Comparison of ENCODE assay signal across 12 cellular contexts in genomic region chr2:119432882-119433522, GRCh38. TPM values are rescaled to one million over a fixed set of nuclear protein-coding genes. Genes with fewer than 3 reads are reported as not detected.
DNase-seq lines count a peak whose midpoint lies in the region; ATAC-seq and TF ChIP-seq lines count a peak whose summit lies in the region.
"Had no signal": no experiment of that assay in that cellular context is flagged by ENCODE, and none has a peak within 500 bp of the region (broad histone marks: within the 10 kb centered on the region; RNA-seq: fewer than 3 reads in every experiment).

No MANE protein-coding gene starts in this region.

- 44% methylated on average over 16 of the region's 17 CpGs for WGBS in right lobe of liver (ENCODE audit: insufficient coverage, low coverage, low lambda C conversion rate, missing lambda C conversion rate)
- WGBS in smooth muscle cell (ENCODE audit: low lambda C conversion rate) = 90% methylated on average over 17 of the region's 17 CpGs

- H3K4me2 ChIP-seq in smooth muscle cell = peak overlapping the region; percentile 94

- H3K36me3 Mint-ChIP-seq in CD8-positive, alpha-beta T cell = no peaks in the 10 kb centered on the region
- H3K36me3 Mint-ChIP-seq: activated naive CD8-positive, alpha-beta T cell treated with anti-CD3 and anti-CD28 coated beads, Interleukin-2, amount 10 ng/mL, durations not matched to agents 7 days and 5 days had no signal

- H3K27me3 ChIP-seq in colonic mucosa (no peaks in the 10 kb centered on the region), right lobe of liver (no peaks in the 10 kb centered on the region), smooth muscle cell (ENCODE audit: low read depth) (no peaks in the 10 kb centered on the region)
- no peaks in the 10 kb centered on the region for H3K27me3 ChIP-seq in CD8-positive, alpha-beta T cell (ENCODE audit: insufficient read depth, low read length)

- no peak overlapping the region for H3K4me3 Mint-ChIP-seq in CD8-positive, alpha-beta T cell

- H4K20me1 ChIP-seq in smooth muscle cell (ENCODE audit: low read depth) = no peaks in the 10 kb centered on the region

- no peaks in the 10 kb centered on the region for H3K9me3 Mint-ChIP-seq in CD8-positive, alpha-beta T cell
- H3K9me3 Mint-ChIP-seq: activated naive CD8-positive, alpha-beta T cell treated with anti-CD3 and anti-CD28 coated beads, Interleukin-2, amount 10 ng/mL, durations not matched to agents 7 days and 5 days had no signal

- no peak for TF ChIP-seq POLR2A in right lobe of liver (IDR thresholded peaks at IDR 0.05)

- ATAC-seq in right lobe of liver (no peak), HG02970 (IDR thresholded peaks at IDR 0.05; ENCODE audit: low FRiP score, unreplicated experiment) (no peak), HG02610 (IDR thresholded peaks at IDR 0.05; ENCODE audit: unreplicated experiment) (no peak)
- no peak for ATAC-seq in CD8-positive, alpha-beta T cell

- H3K27ac ChIP-seq in colonic mucosa (peak overlapping the region; percentile 68), right lobe of liver (peak overlapping the region; percentile 96 to 98 (median 98)), smooth muscle cell (ENCODE audit: low read depth) (no peak overlapping the region)
- no peak overlapping the region for H3K27ac ChIP-seq in CD8-positive, alpha-beta T cell (ENCODE audit: low read depth, low read length)
- H3K27ac ChIP-seq: RWPE1 had no signal

- H3K4me3 ChIP-seq in colonic mucosa (peak overlapping the region; percentile 52), right lobe of liver (peak overlapping the region; percentile 80 to 95 (median 92)), smooth muscle cell (peak overlapping the region; percentile 65)
- H3K4me3 ChIP-seq in CD8-positive, alpha-beta T cell (ENCODE audit: low read depth, low read length) = no peak overlapping the region

- H3K27ac Mint-ChIP-seq in CD8-positive, alpha-beta T cell = no peak overlapping the region
- H3K27ac Mint-ChIP-seq: activated naive CD8-positive, alpha-beta T cell treated with anti-CD3 and anti-CD28 coated beads, Interleukin-2, amount 10 ng/mL, durations not matched to agents 7 days and 5 days had no signal

- H3K9ac ChIP-seq in colonic mucosa (ENCODE audit: low read depth in 2 of 2, low read length in 2 of 2) (peak overlapping the region; percentile 73 to 75), smooth muscle cell (ENCODE audit: low read depth) (no peak overlapping the region)

- H3K4me1 ChIP-seq in colonic mucosa = peaks cover 5% of the 10 kb centered on the region
- peaks cover 0 to 65% (median 29%) of the 10 kb centered on the region in 4 donors for H3K4me1 ChIP-seq in right lobe of liver
- H3K4me1 ChIP-seq in smooth muscle cell (ENCODE audit: low read depth) = peaks cover 6% of the 10 kb centered on the region
- H3K4me1 ChIP-seq in CD8-positive, alpha-beta T cell (ENCODE audit: insufficient read depth, low read length) = no peaks in the 10 kb centered on the region

- H3F3A ChIP-seq in smooth muscle cell (ENCODE audit: low read depth) = peaks cover 4% of the 10 kb centered on the region

- POLR2A ChIA-PET in CD8-positive, alpha-beta T cell (lab: Charles Lee) = no interaction called here

- DNase-seq in GM13976 (ENCODE audit: low spot score) = peak; percentile 23
- DNase-seq in colonic mucosa = no peak
- no peak for DNase-seq in right lobe of liver
- no peak for DNase-seq in smooth muscle cell (lab: John Stamatoyannopoulos, UW; ENCODE audit: unreplicated experiment)
- DNase-seq in HuH-7.5 (ENCODE audit: low spot score) = no peak
- no peak for DNase-seq in CD8-positive, alpha-beta T cell
- DNase-seq: activated naive CD8-positive, alpha-beta T cell treated with anti-CD3 and anti-CD28 coated beads, Interleukin-2, amount 10 ng/mL, durations not matched to agents 7 days and 5 days; MM.1S; T-helper 9 cell had no signal

- H3K27me3 Mint-ChIP-seq in CD8-positive, alpha-beta T cell (ENCODE audit: low read depth) = peaks cover 51% of the 10 kb centered on the region

- CTCF ChIA-PET in CD8-positive, alpha-beta T cell (lab: Charles Lee) = no interaction called here

- in situ Hi-C loops in GM13976 (cut with MboI; ENCODE audit: low sequenced_read_pairs, unreplicated experiment) = no loop called here

- H3K9me3 ChIP-seq in colonic mucosa (no peaks in the 10 kb centered on the region), right lobe of liver (no peaks in the 10 kb centered on the region), smooth muscle cell (replicated peaks; ENCODE audit: low read depth) (no peaks in the 10 kb centered on the region)
- H3K9me3 ChIP-seq in CD8-positive, alpha-beta T cell (ENCODE audit: low read length) = no peaks in the 10 kb centered on the region

- H2AFZ ChIP-seq in smooth muscle cell (ENCODE audit: low read depth) = no peak overlapping the region

- H3K4me1 Mint-ChIP-seq in CD8-positive, alpha-beta T cell (ENCODE audit: low read depth) = peaks cover 10% of the 10 kb centered on the region

- no peaks in the 10 kb centered on the region for H3K36me3 ChIP-seq in colonic mucosa
- H3K36me3 ChIP-seq in right lobe of liver = peaks cover 0 to 10% (median under 1%) of the 10 kb centered on the region in 4 donors
- no peaks in the 10 kb centered on the region for H3K36me3 ChIP-seq in smooth muscle cell (ENCODE audit: low read depth)
- no peaks in the 10 kb centered on the region for H3K36me3 ChIP-seq in CD8-positive, alpha-beta T cell (ENCODE audit: insufficient read depth, low read length)

- TF ChIP-seq CTCF in GM13976 (IDR thresholded peaks at IDR 0.05; ENCODE audit: borderline replicate concordance, control extremely low read depth, extremely low read depth, insufficient read depth, missing control alignments) (no peak), colonic mucosa (IDR thresholded peaks at IDR 0.05) (no peak), right lobe of liver (IDR thresholded peaks at IDR 0.05) (no peak), smooth muscle cell (IDR thresholded peaks at IDR 0.05; ENCODE audit: borderline replicate concordance, insufficient read depth, poor library complexity, severe bottlenecking) (no peak)
- no peak for TF ChIP-seq CTCF in CD8-positive, alpha-beta T cell (IDR thresholded peaks at IDR 0.05)

- no peaks in the 10 kb centered on the region for H3K79me2 ChIP-seq in smooth muscle cell (ENCODE audit: low read depth)

- intact Hi-C loops in colonic mucosa (cut with DNase I) (no loop called here), right lobe of liver (cut with DNase I) (no loop called here)
- intact Hi-C loops in CD8-positive, alpha-beta T cell (cut with DNase I, micrococcal nuclease) = no loop called here

RNA-seq across cellular contexts. Expression of gene TMEM37, which starts 1.3 kb away (rescaled TPM):
- total RNA-seq in colonic mucosa = 10 to 100 TPM; 24.3 to 52.1 TPM
- 10 to 100 TPM; 37.3 to 96.6 (median 73.5) TPM for total RNA-seq in right lobe of liver
- 1.1 and 2.4 TPM in 2 replicates for total RNA-seq in smooth muscle cell
- 0.90 TPM in 1 of 2 replicates, not detected in the other for polyA plus RNA-seq in smooth muscle cell
- not detected for total RNA-seq in CD8-positive, alpha-beta T cell
- total RNA-seq: activated naive CD8-positive, alpha-beta T cell treated with anti-CD3 and anti-CD28 coated beads, Interleukin-2, amount 10 ng/mL, durations not matched to agents 7 days and 5 days had no signal

Comparison
In these comparisons a context has a peak if more than half of its experiments do, and no peak if none do; other contexts are left out.
1. H3K27ac ChIP-seq: peak in colonic mucosa (single experiment) and right lobe of liver (3 of 3); none in smooth muscle cell (single experiment) and CD8-positive, alpha-beta T cell (single experiment).